ENCODE assay signal across 18 cellular contexts in genomic region chr5:132653716-132654115, GRCh38. TPM values are rescaled to one million over a fixed set of nuclear protein-coding genes. Genes with fewer than 3 reads are reported as not detected.
DNase-seq lines count a peak whose midpoint lies in the region; ATAC-seq, FAIRE-seq and TF ChIP-seq lines count a peak whose summit lies in the region.
"Had no signal": no experiment of that assay in that cellular context is flagged by ENCODE, and none has a peak within 500 bp of the region (broad histone marks: within the 10 kb centered on the region; RNA-seq: fewer than 3 reads in every experiment).

No MANE protein-coding gene starts in this region.

- intact Hi-C loops in HepG2 (cut with micrococcal nuclease; ENCODE audit: unreplicated experiment), result no loop called here
- intact Hi-C loops in right lobe of liver (cut with DNase I), result no loop called here
- intact Hi-C loops in activated CD4-positive, alpha-beta memory T cell treated with anti-CD3 and anti-CD28 coated beads for 36 hours (cut with micrococcal nuclease), result no loop called here

- peaks cover 46% of the 10 kb centered on the region for H3K27me3 Mint-ChIP-seq in WTC11 (ENCODE audit: low read depth)
- H3K27me3 Mint-ChIP-seq in activated CD4-positive, alpha-beta memory T cell treated with anti-CD3 and anti-CD28 coated beads for 36 hours, result peaks cover 35% of the 10 kb centered on the region

- H3K27ac Mint-ChIP-seq in WTC11, result no peak overlapping the region
- no peak overlapping the region for H3K27ac Mint-ChIP-seq in activated CD4-positive, alpha-beta memory T cell treated with anti-CD3 and anti-CD28 coated beads for 36 hours
- H3K27ac Mint-ChIP-seq: CD4-positive, CD25-positive, alpha-beta regulatory T cell had no signal

- TF ChIP-seq EP300 in HepG2 (IDR thresholded peaks at IDR 0.05; ENCODE audit: low read depth in 2 of 2, low read length in 2 of 2), result no peak
- no peak for TF ChIP-seq EP300 in HepG2 (CRISPR knock-in tag; IDR thresholded peaks at IDR 0.05; ENCODE audit: borderline replicate concordance)

- no peaks in the 10 kb centered on the region for H3K79me2 ChIP-seq in HepG2 (ENCODE audit: insufficient read depth, low read length)

- TF ChIP-seq RAD21 in HepG2 (CRISPR knock-in tag; IDR thresholded peaks at IDR 0.05), result no peak

- POLR2A ChIA-PET in HepG2 (lab: Yijun Ruan, JAX), result no interaction called here
- POLR2A ChIA-PET in WTC11 (lab: Charles Lee), result no interaction called here
- POLR2A ChIA-PET in activated CD4-positive, alpha-beta memory T cell treated with anti-CD3 and anti-CD28 coated beads for 36 hours (lab: Charles Lee), result no interaction called here

- H3K4me2 ChIP-seq in HepG2 (ENCODE audit: low read depth, low read length), result no peak overlapping the region
- H3K4me2 ChIP-seq: A549 had no signal

- no peaks in the 10 kb centered on the region for H4K20me1 ChIP-seq in HepG2 (ENCODE audit: insufficient read depth, low read length)

- in situ Hi-C loops in HepG2 (cut with HindIII; ENCODE audit: extremely low pct_ligation_motif_present, low pct_unique_long_range_greater_than_20kb), result loop anchor here (25.0 kb wide), 1 partner anchor 266 kb away; no protein-coding TSS in a partner anchor

- H3K4me3 Mint-ChIP-seq in WTC11, result no peak overlapping the region
- no peak overlapping the region for H3K4me3 Mint-ChIP-seq in activated CD4-positive, alpha-beta memory T cell treated with anti-CD3 and anti-CD28 coated beads for 36 hours
- H3K4me3 Mint-ChIP-seq: CD4-positive, CD25-positive, alpha-beta regulatory T cell had no signal

- CTCF ChIA-PET in HepG2 (lab: Yijun Ruan, JAX; ENCODE audit: low intra/inter-chr PET ratio, low total read pairs), result no interaction called here
- CTCF ChIA-PET in WTC11 (lab: Charles Lee), result interaction anchor here (1.3 to 2.6 kb wide), 2 partner anchors 127 to 166 kb away, joined by 5 to 9 read pairs; no protein-coding TSS in a partner anchor
- CTCF ChIA-PET in activated CD4-positive, alpha-beta memory T cell treated with anti-CD3 and anti-CD28 coated beads for 36 hours (lab: Charles Lee), result interaction anchor here (0.7 kb wide), 1 partner anchor 8 kb away, joined by 3 read pairs; no protein-coding TSS in a partner anchor

- H2AFZ ChIP-seq in HepG2 (ENCODE audit: low read length), result no peak overlapping the region

- BruUV-seq in HepG2 (replicated peaks; lab: Mats Ljungman, UMichigan), result no TSS peak

- H3K36me3 ChIP-seq in HepG2 (replicated peaks in 1 of 2; ENCODE audit: control insufficient read depth in 1 of 2, insufficient read depth in 2 of 2, low read length in 2 of 2), result no peaks in the 10 kb centered on the region
- no peaks in the 10 kb centered on the region for H3K36me3 ChIP-seq in right lobe of liver

- 25% methylated on average over 7 of the region's 7 CpGs for WGBS in HepG2 (ENCODE audit: low lambda C conversion rate)
- WGBS in right lobe of liver (ENCODE audit: insufficient coverage, low coverage, low lambda C conversion rate, missing lambda C conversion rate), result 31% methylated on average over 7 of the region's 7 CpGs

- H3K36me3 Mint-ChIP-seq in WTC11, result no peaks in the 10 kb centered on the region
- no peaks in the 10 kb centered on the region for H3K36me3 Mint-ChIP-seq in activated CD4-positive, alpha-beta memory T cell treated with anti-CD3 and anti-CD28 coated beads for 36 hours
- H3K36me3 Mint-ChIP-seq: CD4-positive, CD25-positive, alpha-beta regulatory T cell had no signal

- FAIRE-seq in HepG2 (lab: Jason Lieb, UNC), result no peak
- FAIRE-seq: A549, GM19239 had no signal

- ATAC-seq in HepG2 (peak; percentile 44; the same call in 2 of the 3 replicates), right lobe of liver (no peak), WTC11 (peak; percentile 9; the same call in 1 of the 2 replicates)
- ATAC-seq: A549, SK-N-SH treated with all-trans-retinoic acid at 6 μM for 48 hours had no signal

- no peak overlapping the region for H3K4me3 ChIP-seq in HepG2 (replicated peaks in 1 of 3; ENCODE audit: insufficient read depth in 1 of 3, low read depth in 2 of 3, low read length in 3 of 3)
- no peak overlapping the region for H3K4me3 ChIP-seq in right lobe of liver
- no peak overlapping the region for H3K4me3 ChIP-seq in coronary artery
- H3K4me3 ChIP-seq: A549 had no signal

- TF ChIP-seq POLR2A in HepG2 (IDR thresholded peaks at IDR 0.05; ENCODE audit: insufficient read depth in 1 of 2, low read depth in 2 of 2, low read length in 2 of 2) (no peak), right lobe of liver (IDR thresholded peaks at IDR 0.05) (no peak)

- DNase-seq in HepG2 (ENCODE audit: low spot score) (no peak), right lobe of liver (no peak), WTC11 (ENCODE audit: low spot score) (no peak), left kidney (ENCODE audit: low read depth, low spot score) (peak; percentile 54), hippocampal formation (lab: John Stamatoyannopoulos, UW) (no peak), coronary artery (ENCODE audit: low spot score) (no peak), T1000 (lab: John Stamatoyannopoulos, UW) (no peak)
- DNase-seq in activated CD4-positive, alpha-beta memory T cell treated with anti-CD3 and anti-CD28 coated beads for 36 hours, result no peak
- DNase-seq: CD4-positive, CD25-positive, alpha-beta regulatory T cell; DMS79; GDM1; Karpas-422; NCI-H1930; NCI-H526; Right ventricle myocardium superior had no signal

- H3K9ac ChIP-seq in HepG2 (ENCODE audit: insufficient read depth, low read depth, low read length), result no peak overlapping the region

- H3K9me3 ChIP-seq in HepG2 (ENCODE audit: low read length), result peaks cover 1% of the 10 kb centered on the region; the same call in 1 of the 2 replicates
- H3K9me3 ChIP-seq in right lobe of liver, result no peaks in the 10 kb centered on the region
- H3K9me3 ChIP-seq: A549 had no signal

- H3K4me1 Mint-ChIP-seq in WTC11, result peaks cover 11% of the 10 kb centered on the region
- H3K4me1 Mint-ChIP-seq in activated CD4-positive, alpha-beta memory T cell treated with anti-CD3 and anti-CD28 coated beads for 36 hours (ENCODE audit: low read depth), result peaks cover 18% of the 10 kb centered on the region

- H3K4me1 ChIP-seq in HepG2 (ENCODE audit: insufficient read depth, low read length) (peaks cover 17% of the 10 kb centered on the region), right lobe of liver (peaks cover 0 to 11% (median 0%) of the 10 kb centered on the region in 4 donors)
- H3K4me1 ChIP-seq: A549 had no signal

- H3K9me3 Mint-ChIP-seq in WTC11, result peaks cover 2% of the 10 kb centered on the region
- H3K9me3 Mint-ChIP-seq in activated CD4-positive, alpha-beta memory T cell treated with anti-CD3 and anti-CD28 coated beads for 36 hours, result peaks cover 2% of the 10 kb centered on the region

- H3K27ac ChIP-seq in HepG2 (ENCODE audit: extremely low read length, insufficient read depth, low read length) (no peak overlapping the region), right lobe of liver (no peak overlapping the region), coronary artery (no peak overlapping the region)
- H3K27ac ChIP-seq: A549 had no signal

- TF ChIP-seq CTCF in HepG2 (CRISPR knock-in tag; IDR thresholded peaks at IDR 0.05) (peak; percentile 39), right lobe of liver (IDR thresholded peaks at IDR 0.05) (no peak), WTC11 (IDR thresholded peaks at IDR 0.05) (no peak), coronary artery (IDR thresholded peaks at IDR 0.05) (no peak)

- 0 out of 5 replicates have a peak, but pooled peaks cover 0 to 1% of the 10 kb centered on the region in 2 experiments for H3K27me3 ChIP-seq in HepG2 (ENCODE audit: control insufficient read depth in 1 of 2, insufficient read depth in 2 of 2, low read length in 2 of 2)
- H3K27me3 ChIP-seq in right lobe of liver, result peaks cover 0 to 4% of the 10 kb centered on the region in 2 donors

RNA-seq across cellular contexts. Expression of gene IL13, which starts 4.3 kb away (rescaled TPM):
- not detected in 2 replicates for total RNA-seq in HepG2 (2016; rRNA removed; fragmentation: Illumina TruSeq; extraction: Trizol)
- total RNA-seq in HepG2 (2016; cell fraction: cytosol; rRNA removed; fragmentation: Illumina TruSeq; extraction: Trizol; ENCODE audit: low read depth), result not detected in 2 replicates
- not detected in 2 replicates for total RNA-seq in HepG2 (2016; cell fraction: insoluble cytoplasmic fraction; rRNA removed; fragmentation: Illumina TruSeq; extraction: Trizol)
- total RNA-seq in HepG2 (2016; cell fraction: membrane; rRNA removed; fragmentation: Illumina TruSeq; extraction: Trizol), result not detected in 2 replicates
- total RNA-seq in HepG2 (2016; cell fraction: nucleus; rRNA removed; fragmentation: Illumina TruSeq; extraction: Trizol), result not detected in 2 replicates
- polyA plus RNA-seq in HepG2 (2011; rRNA removed), result 0.05 TPM in 1 of 2 replicates, not detected in the other
- polyA plus RNA-seq in HepG2 (2011; cell fraction: cytosol; rRNA removed), result 0.06 TPM in 1 of 2 replicates, not detected in the other
- 0.09 and 0.14 TPM in 2 replicates for polyA plus RNA-seq in HepG2 (2011; cell fraction: nucleus; rRNA removed)
- not detected in 2 replicates for polyA plus RNA-seq in HepG2 (2012)
- not detected in 2 replicates for polyA plus RNA-seq in HepG2 (2016; cell fraction: cytosol; fragmentation: Illumina TruSeq; extraction: Trizol; ENCODE audit: low read depth)
- not detected in 2 replicates for polyA plus RNA-seq in HepG2 (2016; cell fraction: insoluble cytoplasmic fraction; fragmentation: Illumina TruSeq; extraction: Trizol; ENCODE audit: low read depth)
- polyA plus RNA-seq in HepG2 (2016; cell fraction: membrane; fragmentation: Illumina TruSeq; extraction: Trizol; ENCODE audit: low read depth), result not detected in 2 replicates
- not detected in 2 replicates for polyA plus RNA-seq in HepG2 (2016; cell fraction: nucleus; fragmentation: Illumina TruSeq; extraction: Trizol; ENCODE audit: insufficient read depth, low read depth)
- 1.0 TPM in 1 of 2 replicates, not detected in the other for polyA minus RNA-seq in HepG2 (2011; rRNA and poly(A)+ RNA removed; ENCODE audit: low replicate concordance)
- polyA minus RNA-seq in HepG2 (2011; cell fraction: cytosol; rRNA and poly(A)+ RNA removed), result not detected in 2 replicates
- not detected in 2 replicates for polyA minus RNA-seq in HepG2 (2011; cell fraction: nucleus; rRNA and poly(A)+ RNA removed)
- total RNA-seq in right lobe of liver, result under 1 TPM in 1 of 6 experiments, not detected in 5; 0.26 TPM
- not detected in 3 replicates for total RNA-seq in WTC11 (2021)
- total RNA-seq in activated CD4-positive, alpha-beta memory T cell treated with anti-CD3 and anti-CD28 coated beads for 36 hours, result 10 to 100 TPM; 13.0 to 14.9 TPM
- total RNA-seq: Right ventricle myocardium superior had no signal
- polyA plus RNA-seq: CD4-positive, CD25-positive, alpha-beta regulatory T cell had no signal

RNA-seq across cellular contexts. Expression of gene IL4, which starts 20.1 kb away (rescaled TPM):
- not detected in 2 replicates for total RNA-seq in HepG2 (2016; rRNA removed; fragmentation: Illumina TruSeq; extraction: Trizol)
- total RNA-seq in HepG2 (2016; cell fraction: cytosol; rRNA removed; fragmentation: Illumina TruSeq; extraction: Trizol; ENCODE audit: low read depth), result not detected in 2 replicates
- total RNA-seq in HepG2 (2016; cell fraction: insoluble cytoplasmic fraction; rRNA removed; fragmentation: Illumina TruSeq; extraction: Trizol), result not detected in 2 replicates
- total RNA-seq in HepG2 (2016; cell fraction: membrane; rRNA removed; fragmentation: Illumina TruSeq; extraction: Trizol), result not detected in 2 replicates
- total RNA-seq in HepG2 (2016; cell fraction: nucleus; rRNA removed; fragmentation: Illumina TruSeq; extraction: Trizol), result not detected in 2 replicates
- not detected in 2 replicates for polyA plus RNA-seq in HepG2 (2011; rRNA removed)
- polyA plus RNA-seq in HepG2 (2011; cell fraction: cytosol; rRNA removed), result not detected in 2 replicates
- polyA plus RNA-seq in HepG2 (2011; cell fraction: nucleus; rRNA removed), result not detected in 2 replicates
- polyA plus RNA-seq in HepG2 (2012), result not detected in 2 replicates
- polyA plus RNA-seq in HepG2 (2016; cell fraction: cytosol; fragmentation: Illumina TruSeq; extraction: Trizol; ENCODE audit: low read depth), result not detected in 2 replicates
- polyA plus RNA-seq in HepG2 (2016; cell fraction: insoluble cytoplasmic fraction; fragmentation: Illumina TruSeq; extraction: Trizol; ENCODE audit: low read depth), result not detected in 2 replicates
- not detected in 2 replicates for polyA plus RNA-seq in HepG2 (2016; cell fraction: membrane; fragmentation: Illumina TruSeq; extraction: Trizol; ENCODE audit: low read depth)
- polyA plus RNA-seq in HepG2 (2016; cell fraction: nucleus; fragmentation: Illumina TruSeq; extraction: Trizol; ENCODE audit: insufficient read depth, low read depth), result not detected in 2 replicates
- polyA minus RNA-seq in HepG2 (2011; rRNA and poly(A)+ RNA removed; ENCODE audit: low replicate concordance), result not detected in 2 replicates
- not detected in 2 replicates for polyA minus RNA-seq in HepG2 (2011; cell fraction: cytosol; rRNA and poly(A)+ RNA removed)
- polyA minus RNA-seq in HepG2 (2011; cell fraction: nucleus; rRNA and poly(A)+ RNA removed), result not detected in 2 replicates
- not detected for total RNA-seq in right lobe of liver
- total RNA-seq in WTC11 (2021), result not detected in 3 replicates
- 1 to 10 TPM; 6.4 to 6.8 TPM for total RNA-seq in activated CD4-positive, alpha-beta memory T cell treated with anti-CD3 and anti-CD28 coated beads for 36 hours
- total RNA-seq: Right ventricle myocardium superior had no signal
- polyA plus RNA-seq: A549 had no signal

Comparison
In these comparisons a context has a peak if more than half of its experiments do, and no peak if none do; other contexts are left out.
1. ATAC-seq: peak in HepG2 (single experiment) and WTC11 (single experiment); none in right lobe of liver (0 of 4).
2. RNA of gene IL13, which starts 4.3 kb away (total RNA-seq): 13.0 to 14.9 TPM in activated CD4-positive, alpha-beta memory T cell treated with anti-CD3 and anti-CD28 coated beads for 36 hours; not detected in WTC11, not detected in HepG2 and 0.26 TPM in right lobe of liver; every median in the first group is over 10 times any median in the second.
3. Of the 50 proteins assayed by ChIP-seq in both HepG2 and WTC11: peak only in HepG2: CTCF; only in WTC11: none; in both: none; in neither: 49.